26 cellular contexts compared by ENCODE assay signal in genomic region chr7:88801046-88801445, GRCh38. TPM values are rescaled to one million over a fixed set of nuclear protein-coding genes. Genes with fewer than 3 reads are reported as not detected.
DNase-seq lines count a peak whose midpoint lies in the region; ATAC-seq and TF ChIP-seq lines count a peak whose summit lies in the region.
"Had no signal": no experiment of that assay in that cellular context is flagged by ENCODE, and none has a peak within 500 bp of the region (broad histone marks: within the 10 kb centered on the region; RNA-seq: fewer than 3 reads in every experiment).

No MANE protein-coding gene starts in this region.

- no peak overlapping the region for H3K23ac ChIP-seq in mesendoderm (ENCODE audit: low read length)

- no peak overlapping the region for H2AK5ac ChIP-seq in mesendoderm (ENCODE audit: low read length)

- H3K4me3 ChIP-seq in GM23338 (no peak overlapping the region), endodermal cell (ENCODE audit: low read length) (no peak overlapping the region), mesendoderm (ENCODE audit: low read length) (no peak overlapping the region), upper lobe of right lung (no peak overlapping the region)
- H3K4me3 ChIP-seq: BLaER1 had no signal

- no peak overlapping the region for H4K8ac ChIP-seq in mesendoderm (ENCODE audit: low read depth, low read length)

- no peak overlapping the region for H2AFZ ChIP-seq in GM23338

- no peak overlapping the region for H2BK15ac ChIP-seq in mesendoderm (replicated peaks; ENCODE audit: low read depth)

- no peak overlapping the region for H2BK5ac ChIP-seq in mesendoderm (ENCODE audit: low read length)

- H3K36me3 ChIP-seq in GM23338 (ENCODE audit: insufficient read depth) (no peaks in the 10 kb centered on the region), endodermal cell (ENCODE audit: control insufficient read depth, insufficient read depth, low read length) (no peaks in the 10 kb centered on the region), mesendoderm (ENCODE audit: control insufficient read depth, insufficient read depth, low read length) (no peaks in the 10 kb centered on the region), upper lobe of right lung (no peaks in the 10 kb centered on the region)
- H3K36me3 ChIP-seq: BE2C, BLaER1 had no signal

- H3K4me2 ChIP-seq in GM23338 (no peak overlapping the region), mesendoderm (ENCODE audit: low read length) (no peak overlapping the region)
- H3K4me2 ChIP-seq: BLaER1 had no signal

- H4K5ac ChIP-seq in mesendoderm (ENCODE audit: low read length): no peak overlapping the region

- H3K79me1 ChIP-seq in mesendoderm (ENCODE audit: low read length): no peaks in the 10 kb centered on the region

- H3K27me3 Mint-ChIP-seq in GM23338 (ENCODE audit: insufficient read depth, low read depth, poor library complexity) (no peaks in the 10 kb centered on the region), endodermal cell (ENCODE audit: insufficient read depth) (no peaks in the 10 kb centered on the region)
- H3K27me3 Mint-ChIP-seq: CD4-positive, alpha-beta memory T cell; CD4-positive, CD25-positive, alpha-beta regulatory T cell; CD8-positive, alpha-beta memory T cell had no signal

- peak; percentile 4 for DNase-seq in GM23338 (ENCODE audit: low spot score)
- no peak for DNase-seq in endodermal cell
- peak; percentile 7 for DNase-seq in mesendoderm
- DNase-seq in NCI-H2081 (lab: John Stamatoyannopoulos, UW): no peak
- no peak for DNase-seq in stimulated activated naive CD8-positive, alpha-beta T cell treated with anti-CD3 and anti-CD28 coated beads, Interleukin-15, Interleukin-2, amounts not matched to agents 100 U/mL and 50 U/mL, for 24 hours
- no peak for DNase-seq in upper lobe of right lung
- DNase-seq: 8988T; ACHN; BE2C; C1 segment of cervical spinal cord; CD4-positive, alpha-beta memory T cell; CD4-positive, CD25-positive, alpha-beta regulatory T cell; CD8-positive, alpha-beta memory T cell; COR-L47; DMS 273 treated with DMSO at 0.1 percent for 48 hours; DMS153; DMS53; DMS79; DND-41; EL; GF-D8 had no signal

- 64 to 74% methylated on average over 2 to 3 of the region's 3 CpGs for WGBS in endodermal cell (ENCODE audit: insufficient coverage in 1 of 2, insufficient read length in 1 of 2), 2 experiments
- WGBS in mesendoderm (ENCODE audit: extremely low coverage, insufficient coverage, low lambda C conversion rate): no CpG with 5 or more reads among the region's 3 CpGs

- no peak overlapping the region for H3K4ac ChIP-seq in mesendoderm (ENCODE audit: low read depth, low read length)

- H3K4me1 ChIP-seq in GM23338 (ENCODE audit: insufficient read depth): no peaks in the 10 kb centered on the region
- no peaks in the 10 kb centered on the region for H3K4me1 ChIP-seq in endodermal cell (ENCODE audit: control insufficient read depth, insufficient read depth, low read length)
- H3K4me1 ChIP-seq in mesendoderm (ENCODE audit: control insufficient read depth, low read depth, low read length): no peaks in the 10 kb centered on the region
- H3K4me1 ChIP-seq in upper lobe of right lung: no peaks in the 10 kb centered on the region
- H3K4me1 ChIP-seq: BE2C, BLaER1 had no signal

- H2BK120ac ChIP-seq in mesendoderm (ENCODE audit: low read depth, low read length): no peak overlapping the region

- H3K9me2 ChIP-seq in GM23338 (ENCODE audit: insufficient read depth): no peaks in the 10 kb centered on the region

- no peaks in the 10 kb centered on the region for H3F3A ChIP-seq in GM23338 (replicated peaks; ENCODE audit: low read depth)

- H3K27me3 ChIP-seq in GM23338 (ENCODE audit: insufficient read depth) (no peaks in the 10 kb centered on the region), endodermal cell (ENCODE audit: control insufficient read depth, insufficient read depth, low read length, poor library complexity, severe bottlenecking) (no peaks in the 10 kb centered on the region), mesendoderm (ENCODE audit: insufficient read depth, low read length, poor library complexity) (no peaks in the 10 kb centered on the region), upper lobe of right lung (no peaks in the 10 kb centered on the region)
- H3K27me3 ChIP-seq: BLaER1 had no signal

- H3K36me3 Mint-ChIP-seq in GM23338 (ENCODE audit: low read depth): no peaks in the 10 kb centered on the region
- H3K36me3 Mint-ChIP-seq in endodermal cell (ENCODE audit: low read depth): no peaks in the 10 kb centered on the region
- H3K36me3 Mint-ChIP-seq: CD14-positive monocyte; CD4-positive, alpha-beta memory T cell; CD4-positive, CD25-positive, alpha-beta regulatory T cell; CD8-positive, alpha-beta memory T cell had no signal

- no peak overlapping the region for H3K4me3 Mint-ChIP-seq in GM23338
- no peak overlapping the region for H3K4me3 Mint-ChIP-seq in endodermal cell
- H3K4me3 Mint-ChIP-seq: CD14-positive monocyte; CD4-positive, alpha-beta memory T cell; CD4-positive, CD25-positive, alpha-beta regulatory T cell; CD8-positive, alpha-beta memory T cell had no signal

- no peaks in the 10 kb centered on the region for H3K9me3 Mint-ChIP-seq in GM23338
- H3K9me3 Mint-ChIP-seq in endodermal cell: no peaks in the 10 kb centered on the region
- H3K9me3 Mint-ChIP-seq: CD14-positive monocyte; CD4-positive, alpha-beta memory T cell had no signal

- no peaks in the 10 kb centered on the region for H4K20me1 ChIP-seq in GM23338 (replicated peaks; ENCODE audit: insufficient read depth)
- H4K20me1 ChIP-seq: BLaER1 had no signal

- H3K9me3 ChIP-seq in endodermal cell (ENCODE audit: control insufficient read depth, low read length) (no peaks in the 10 kb centered on the region), upper lobe of right lung (no peaks in the 10 kb centered on the region)
- H3K9me3 ChIP-seq: BE2C, BLaER1 had no signal

- H3K18ac ChIP-seq in mesendoderm (ENCODE audit: low read length): no peak overlapping the region

- H3K4me1 Mint-ChIP-seq in GM23338 (peaks cover 8% of the 10 kb centered on the region; the same call in 2 of the 3 replicates), endodermal cell (peaks cover 16% of the 10 kb centered on the region)
- H3K4me1 Mint-ChIP-seq: CD14-positive monocyte; CD4-positive, alpha-beta memory T cell; CD4-positive, CD25-positive, alpha-beta regulatory T cell; CD8-positive, alpha-beta memory T cell had no signal

- ATAC-seq in GM23338 (peak; percentile 55; the same call in 2 of the 3 replicates), upper lobe of right lung (no peak)
- no peak for ATAC-seq in stimulated activated naive CD8-positive, alpha-beta T cell treated with anti-CD3 and anti-CD28 coated beads, Interleukin-15, Interleukin-2, amounts not matched to agents 100 U/mL and 50 U/mL, for 24 hours

- no peak for TF ChIP-seq CTCF in GM23338 (conservative IDR thresholded peaks at IDR 0.05; ENCODE audit: low read depth in 2 of 2)
- no peak for TF ChIP-seq CTCF in endodermal cell (conservative IDR thresholded peaks at IDR 0.05)
- no peak for TF ChIP-seq CTCF in upper lobe of right lung (IDR thresholded peaks at IDR 0.05)

- H3K56ac ChIP-seq in mesendoderm (ENCODE audit: low read length): no peak overlapping the region

- intact Hi-C loops in upper lobe of right lung (cut with DNase I): no loop called here

- H3K27ac ChIP-seq in GM23338 (ENCODE audit: low read depth) (no peak overlapping the region), endodermal cell (ENCODE audit: low read depth, low read length) (no peak overlapping the region), mesendoderm (ENCODE audit: low read depth, low read length) (no peak overlapping the region), upper lobe of right lung (no peak overlapping the region)
- H3K27ac ChIP-seq: BLaER1 had no signal

- no peak overlapping the region for H3K9ac ChIP-seq in endodermal cell (ENCODE audit: extremely low read depth, low read length, poor library complexity, severe bottlenecking)
- H3K9ac ChIP-seq in mesendoderm (ENCODE audit: low read length): no peak overlapping the region
- H3K9ac ChIP-seq: BLaER1 had no signal

- no peaks in the 10 kb centered on the region for H3K79me2 ChIP-seq in GM23338 (replicated peaks; ENCODE audit: insufficient read depth)
- H3K79me2 ChIP-seq in mesendoderm (ENCODE audit: control insufficient read depth, insufficient read depth, low read length): no peaks in the 10 kb centered on the region

- no peak overlapping the region for H3K27ac Mint-ChIP-seq in GM23338
- H3K27ac Mint-ChIP-seq in endodermal cell: peak overlapping the region; percentile 54
- H3K27ac Mint-ChIP-seq: CD14-positive monocyte; CD4-positive, alpha-beta memory T cell; CD4-positive, CD25-positive, alpha-beta regulatory T cell; CD8-positive, alpha-beta memory T cell had no signal

TF ChIP-seq in GM23338, 12 proteins besides CTCF, POLR2A, EP300 and RAD21 (continues in another document):
- TF ChIP-seq ZNF331 (CRISPR knock-in tag; IDR thresholded peaks at IDR 0.05; ENCODE audit: low read depth): no peak
- no peak for TF ChIP-seq ETS1 (IDR thresholded peaks at IDR 0.05)
- no peak for TF ChIP-seq JUNB (IDR thresholded peaks at IDR 0.05; ENCODE audit: unreplicated experiment)

RNA-seq across cellular contexts. Expression of gene TEX47, which starts 5.5 kb away (rescaled TPM):
- total RNA-seq in GM23338 (2014; rRNA removed; shearing (Covaris generic)): not detected in 2 replicates
- not detected in 2 replicates for polyA plus RNA-seq in GM23338 (2016; fragmentation: Nextera tagmentation; extraction: Ambion mirVana)
- not detected for total RNA-seq in endodermal cell
- not detected for polyA plus RNA-seq in endodermal cell (2013, experiment 1 of 2)
- not detected for polyA plus RNA-seq in endodermal cell (2013, experiment 2 of 2)
- polyA plus RNA-seq in mesendoderm (2013, experiment 1 of 2): not detected
- not detected for polyA plus RNA-seq in mesendoderm (2013, experiment 2 of 2)
- not detected for total RNA-seq in upper lobe of right lung
- total RNA-seq: A673; CD4-positive, alpha-beta memory T cell; CD4-positive, CD25-positive, alpha-beta regulatory T cell; CD8-positive, alpha-beta memory T cell; Daoy had no signal
- polyA plus RNA-seq: AG04450; CD14-positive monocyte; CD4-positive, alpha-beta memory T cell; CD4-positive, CD25-positive, alpha-beta regulatory T cell; CD8-positive, alpha-beta memory T cell had no signal

RNA-seq across cellular contexts. Expression of gene ZNF804B, which starts 41.5 kb away (rescaled TPM):
- total RNA-seq in GM23338 (2014; rRNA removed; shearing (Covaris generic)): not detected in 2 replicates
- not detected in 2 replicates for polyA plus RNA-seq in GM23338 (2016; fragmentation: Nextera tagmentation; extraction: Ambion mirVana)
- total RNA-seq in endodermal cell (under 1 TPM; 0.13 to 0.49 TPM), upper lobe of right lung (not detected)
- polyA plus RNA-seq in endodermal cell (2013, experiment 1 of 2): not detected
- not detected for polyA plus RNA-seq in endodermal cell (2013, experiment 2 of 2)
- 0.01 TPM for polyA plus RNA-seq in mesendoderm (2013, experiment 1 of 2)
- not detected for polyA plus RNA-seq in mesendoderm (2013, experiment 2 of 2)
- total RNA-seq: A673; CD4-positive, alpha-beta memory T cell; CD4-positive, CD25-positive, alpha-beta regulatory T cell; CD8-positive, alpha-beta memory T cell; Daoy had no signal
- polyA plus RNA-seq: AG04450; CD14-positive monocyte; CD4-positive, alpha-beta memory T cell; CD4-positive, CD25-positive, alpha-beta regulatory T cell; CD8-positive, alpha-beta memory T cell had no signal

Comparison
In these comparisons a context has a peak if more than half of its experiments do, and no peak if none do; other contexts are left out.
1. DNase-seq: peak in GM23338 (single experiment) and mesendoderm (single experiment); none in endodermal cell (single experiment), NCI-H2081 (0 of 2), stimulated activated naive CD8-positive, alpha-beta T cell treated with anti-CD3 and anti-CD28 coated beads, Interleukin-15, Interleukin-2, amounts not matched to agents 100 U/mL and 50 U/mL, for 24 hours (single experiment) and upper lobe of right lung (single experiment).